Comparison of ENCODE assay signal across 8 cellular contexts in the genomic region with DNA sequence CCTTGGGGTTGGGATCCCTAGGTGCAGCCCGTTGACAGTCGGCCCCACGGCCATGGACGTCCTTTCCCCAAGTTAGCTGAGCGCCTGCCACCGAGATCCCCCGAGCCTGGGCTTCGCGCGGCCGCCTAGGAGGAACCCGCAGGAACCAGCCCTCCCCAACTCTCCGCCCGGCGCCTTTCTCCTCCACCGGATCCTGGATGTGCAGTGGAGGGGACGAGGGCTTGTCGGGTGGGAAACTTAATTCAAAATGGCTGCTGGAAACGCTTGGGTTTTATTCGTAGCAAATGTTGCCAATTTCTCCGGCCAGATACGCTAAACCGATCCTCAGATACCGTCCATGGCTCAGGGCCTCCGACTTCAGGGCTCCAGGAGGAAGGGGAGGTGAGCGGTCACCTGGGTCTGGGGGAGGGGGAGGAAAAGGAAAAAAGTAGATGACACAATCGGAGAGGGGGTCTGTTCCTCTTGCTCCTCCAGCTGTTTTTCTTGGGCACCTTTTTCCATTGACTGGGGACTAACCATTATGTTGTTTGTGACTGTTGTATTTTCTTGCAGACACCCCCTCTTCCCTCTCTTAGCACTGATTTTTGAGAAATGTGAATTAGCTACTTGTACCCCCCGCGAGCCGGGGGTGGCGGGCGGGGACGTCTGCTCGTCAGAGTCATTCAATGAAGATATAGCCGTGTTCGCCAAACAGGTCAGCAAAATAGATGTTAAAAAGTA. TPM values are rescaled to one million over a fixed set of nuclear protein-coding genes. Genes with fewer than 3 reads are reported as not detected.
DNase-seq lines count a peak whose midpoint lies in the region; ATAC-seq and TF ChIP-seq lines count a peak whose summit lies in the region.
"Had no signal": no experiment of that assay in that cellular context is flagged by ENCODE, and none has a peak within 500 bp of the region (broad histone marks: within the 10 kb centered on the region; RNA-seq: fewer than 3 reads in every experiment).

No MANE protein-coding gene starts in this region.

- no peak for ATAC-seq in GM19023 (IDR thresholded peaks at IDR 0.05; ENCODE audit: unreplicated experiment)
- ATAC-seq in GM21526 (IDR thresholded peaks at IDR 0.05; ENCODE audit: low FRiP score, unreplicated experiment): no peak
- ATAC-seq: T-helper 17 cell had no signal

- peak overlapping the region; percentile 8 for H3K9ac ChIP-seq in endodermal cell (ENCODE audit: extremely low read depth, low read length, poor library complexity, severe bottlenecking)

- no peak overlapping the region for H3K27ac Mint-ChIP-seq in endodermal cell
- H3K27ac Mint-ChIP-seq in mesothelial cell of epicardium: peak overlapping the region; percentile 100
- H3K27ac Mint-ChIP-seq: T-helper 17 cell had no signal

- H3K4me1 ChIP-seq in endodermal cell (ENCODE audit: control insufficient read depth, insufficient read depth, low read length) (peaks cover 13% of the 10 kb centered on the region), thymus (ENCODE audit: control insufficient read depth, insufficient read depth, low read length) (no peaks in the 10 kb centered on the region)

- H3K9me3 Mint-ChIP-seq in endodermal cell (no peaks in the 10 kb centered on the region), mesothelial cell of epicardium (no peaks in the 10 kb centered on the region)

- H3K4me1 Mint-ChIP-seq in endodermal cell (peaks cover 44% of the 10 kb centered on the region), mesothelial cell of epicardium (peaks cover 49% of the 10 kb centered on the region)

- H3K4me3 Mint-ChIP-seq in endodermal cell (peak overlapping the region; percentile 53), mesothelial cell of epicardium (peak overlapping the region; percentile 88)
- H3K4me3 Mint-ChIP-seq: T-helper 17 cell had no signal

- H3K9me3 ChIP-seq in endodermal cell (ENCODE audit: control insufficient read depth, low read length): no peaks in the 10 kb centered on the region
- no peaks in the 10 kb centered on the region for H3K9me3 ChIP-seq in thymus (ENCODE audit: control insufficient read depth)

- H3K27me3 ChIP-seq in endodermal cell (ENCODE audit: control insufficient read depth, insufficient read depth, low read length, poor library complexity, severe bottlenecking) (peaks cover 92% of the 10 kb centered on the region), thymus (ENCODE audit: control insufficient read depth, insufficient read depth) (peaks cover 67% of the 10 kb centered on the region)

- H3K27ac ChIP-seq in endodermal cell (ENCODE audit: low read depth, low read length) (peak overlapping the region; percentile 21), thymus (ENCODE audit: low read depth) (peak overlapping the region; percentile 68)

- TF ChIP-seq CTCF in endodermal cell (conservative IDR thresholded peaks at IDR 0.05): no peak
- no peak for TF ChIP-seq CTCF in mesothelial cell of epicardium (IDR thresholded peaks at IDR 0.05; ENCODE audit: unreplicated experiment)

- H3K36me3 Mint-ChIP-seq in endodermal cell (ENCODE audit: low read depth): no peaks in the 10 kb centered on the region
- peaks cover 58% of the 10 kb centered on the region for H3K36me3 Mint-ChIP-seq in mesothelial cell of epicardium

- DNase-seq in NCI-H2227 treated with DMSO at 0.1 percent for 48 hours (lab: John Stamatoyannopoulos, UW): peak; percentile 20
- peak; percentile 75 for DNase-seq in endodermal cell
- no peak for DNase-seq in mesothelial cell of epicardium (ENCODE audit: low spot score in 2 of 2, unreplicated experiment in 2 of 2)
- DNase-seq in NCI-H1694 (lab: John Stamatoyannopoulos, UW): no peak
- DNase-seq: T-helper 17 cell had no signal

- H3K4me3 ChIP-seq in endodermal cell (ENCODE audit: low read length): peak overlapping the region; percentile 78
- H3K4me3 ChIP-seq in thymus (ENCODE audit: low read length): peak overlapping the region; percentile 9

- H3K36me3 ChIP-seq in endodermal cell (ENCODE audit: control insufficient read depth, insufficient read depth, low read length) (no peaks in the 10 kb centered on the region), thymus (ENCODE audit: control insufficient read depth, insufficient read depth) (no peaks in the 10 kb centered on the region)

- WGBS in endodermal cell (ENCODE audit: insufficient coverage in 1 of 2, insufficient read length in 1 of 2), 2 experiments: 3 to 6% methylated on average over 11 to 36 of the region's 36 CpGs
- 5% methylated on average over 36 of the region's 36 CpGs for WGBS in thymus

- H3K27me3 Mint-ChIP-seq in endodermal cell (ENCODE audit: insufficient read depth): peaks cover 99% of the 10 kb centered on the region
- H3K27me3 Mint-ChIP-seq in mesothelial cell of epicardium (ENCODE audit: low read depth): no peaks in the 10 kb centered on the region

RNA-seq across cellular contexts. Expression of a gene that starts 4.5 kb away (rescaled TPM):
- total RNA-seq in endodermal cell: 1 to 10 TPM; 1.8 to 2.3 TPM
- 80.5 TPM for polyA plus RNA-seq in endodermal cell (2013, experiment 1 of 2)
- polyA plus RNA-seq in endodermal cell (2013, experiment 2 of 2): 81.9 TPM
- 305 to 324 TPM (median 317 TPM) in 3 replicates for total RNA-seq in mesothelial cell of epicardium
- polyA plus RNA-seq in thymus: 15.5 TPM

Comparison
In these comparisons a context has a peak if more than half of its experiments do, and no peak if none do; other contexts are left out.
1. DNase-seq: peak in NCI-H2227 treated with DMSO at 0.1 percent for 48 hours (single experiment) and endodermal cell (single experiment); none in mesothelial cell of epicardium (0 of 2) and NCI-H1694 (single experiment).
2. RNA of a gene that starts 4.5 kb away (total RNA-seq): 305 to 324 TPM in mesothelial cell of epicardium; 1.8 to 2.3 TPM in endodermal cell; every median in the first group is over 10 times any median in the second.